In the genomic region with DNA sequence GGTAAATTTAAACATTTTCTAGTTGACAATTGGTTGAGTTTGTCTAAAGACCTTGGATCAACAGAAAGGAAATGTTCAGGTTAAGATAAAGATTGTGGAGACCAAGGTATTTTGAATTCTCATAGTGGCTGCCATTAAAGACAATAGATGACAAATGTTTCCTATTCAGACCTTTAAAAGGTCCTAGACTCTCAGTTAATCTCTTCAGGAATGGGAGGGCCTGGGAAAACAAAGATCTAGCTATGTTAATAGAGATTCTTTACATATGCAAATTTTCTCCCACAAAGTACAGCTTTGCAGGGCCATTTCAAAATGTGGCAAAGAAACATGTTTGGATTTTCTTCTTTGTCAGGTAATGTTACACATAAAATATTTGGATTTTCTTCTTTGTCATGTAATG, we compare ENCODE assay signal across 16 cellular contexts.
"Had no signal": no experiment of that assay in that cellular context is flagged by ENCODE, and none has a peak within 500 bp of the region (broad histone marks: within the 10 kb centered on the region; RNA-seq: fewer than 3 reads in every experiment).

No MANE protein-coding gene starts in this region.

- H3K27ac ChIP-seq: coronary artery, hepatocyte, skin epidermis, suprapubic skin, thyroid gland, upper lobe of left lung, uterus had no signal

- H3K9me3 ChIP-seq: mucosa of descending colon, suprapubic skin, thyroid gland, upper lobe of left lung, uterus had no signal

- H2AFZ ChIP-seq: hepatocyte had no signal

- H3K27ac Mint-ChIP-seq: naive thymus-derived CD8-positive, alpha-beta T cell had no signal

- DNase-seq: effector CD4-positive, alpha-beta T cell; foreskin melanocyte; head of caudate nucleus; mucosa of descending colon; naive thymus-derived CD8-positive, alpha-beta T cell; posterior cingulate gyrus; stimulated activated CD4-positive, alpha-beta T cell treated with anti-CD3 and anti-CD28 coated beads, Interleukin-2, amount 100 ng/mL, for 24 hours; stimulated activated naive CD4-positive, alpha-beta T cell; thyroid gland; upper lobe of left lung; uterus had no signal

- H3K4me1 Mint-ChIP-seq: naive thymus-derived CD8-positive, alpha-beta T cell had no signal

- H3K36me3 Mint-ChIP-seq: naive thymus-derived CD8-positive, alpha-beta T cell had no signal

- H3K4me2 ChIP-seq: hepatocyte had no signal

- H3K4me1 ChIP-seq: suprapubic skin, thyroid gland, upper lobe of left lung, uterus had no signal

- H3K4me3 Mint-ChIP-seq: naive thymus-derived CD8-positive, alpha-beta T cell had no signal

- H3K79me2 ChIP-seq: hepatocyte had no signal

- H3K36me3 ChIP-seq: suprapubic skin, thyroid gland, upper lobe of left lung, uterus had no signal

- ATAC-seq: mucosa of descending colon; naive thymus-derived CD8-positive, alpha-beta T cell; sciatic nerve had no signal

- H3K27me3 ChIP-seq: hepatocyte, suprapubic skin, thyroid gland, upper lobe of left lung, uterus had no signal

- H3K4me3 ChIP-seq: coronary artery, hepatocyte, mucosa of descending colon, skin epidermis, suprapubic skin, thyroid gland, upper lobe of left lung, uterus had no signal
